ENCODE assay signal across 8 cellular contexts in the genomic region with DNA sequence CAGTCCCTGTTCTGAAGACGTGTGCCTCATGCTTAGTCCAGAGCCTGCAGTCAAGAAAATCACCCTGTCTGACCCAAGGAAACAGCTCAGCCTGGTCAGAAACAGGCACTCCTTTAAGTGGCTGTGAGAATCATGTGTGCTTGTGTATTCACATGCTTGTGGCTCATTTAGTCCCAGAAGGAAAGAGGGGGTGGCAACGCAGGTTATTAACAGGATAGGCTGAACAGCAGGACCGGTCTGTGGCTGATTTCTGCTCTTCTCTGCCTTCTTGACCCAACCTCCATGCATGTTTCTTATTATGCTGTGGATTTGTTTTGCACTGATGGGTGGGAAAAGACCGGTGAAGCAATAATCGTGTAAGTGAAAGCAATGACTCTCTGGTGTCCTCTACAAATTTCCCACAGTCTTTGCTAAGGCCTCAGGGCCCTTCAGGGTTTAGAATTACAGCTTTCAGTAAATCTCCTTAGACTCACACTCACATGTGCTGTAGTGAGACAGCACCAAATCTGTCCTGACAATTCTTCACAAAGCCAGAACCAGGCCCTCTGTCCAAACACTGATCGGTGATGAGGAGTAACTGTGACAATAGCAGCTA.
DNase-seq lines count a peak whose midpoint lies in the region; ATAC-seq, FAIRE-seq and TF ChIP-seq lines count a peak whose summit lies in the region.

No MANE protein-coding gene starts in this region.

- WGBS in pancreas, 2 donors = 83% methylated on average over 6 of the region's 6 CpGs

- no peaks in the 10 kb centered on the region for H3K27me3 ChIP-seq in brain microvascular endothelial cell (replicated peaks)
- H3K27me3 ChIP-seq in pancreas = no peaks in the 10 kb centered on the region

- no peak for FAIRE-seq in pancreas (lab: Jason Lieb, UNC)

- H3K27ac ChIP-seq in brain microvascular endothelial cell (no peak overlapping the region), pancreas (no peak overlapping the region)

- ATAC-seq in HG03045 (IDR thresholded peaks at IDR 0.05; ENCODE audit: unreplicated experiment) (peak; percentile 36), pancreas (peak in 3 of 4 donors; percentile 28 to 46 (median 29)), GM21367 (IDR thresholded peaks at IDR 0.05; ENCODE audit: unreplicated experiment) (no peak), HG03521 (IDR thresholded peaks at IDR 0.05; ENCODE audit: unreplicated experiment) (no peak), GM18858 (IDR thresholded peaks at IDR 0.05; ENCODE audit: unreplicated experiment) (no peak)

- DNase-seq in GM04503 (ENCODE audit: low read depth) (peak; percentile 67), brain microvascular endothelial cell (peak; percentile 40), pancreas (no peak)
- no peak for DNase-seq in activated CD8-positive, alpha-beta memory T cell treated with anti-CD3 and anti-CD28 coated beads, Interleukin-2, amount 50 U/mL, for 48 hours

- intact Hi-C loops in pancreas (cut with DNase I) = no loop called here

- H3K4me1 ChIP-seq in pancreas = no peaks in the 10 kb centered on the region

- in situ Hi-C loops in brain microvascular endothelial cell (cut with HindIII; ENCODE audit: low pct_ligation_motif_present, low sequenced_read_pairs) = loop anchor here (25.0 kb wide), 1 partner anchor 338 kb away; no protein-coding TSS in a partner anchor

- H3K4me3 ChIP-seq in brain microvascular endothelial cell (ENCODE audit: low read depth, low read length) (no peak overlapping the region), pancreas (no peak overlapping the region)

- no peak for TF ChIP-seq CTCF in brain microvascular endothelial cell (IDR thresholded peaks at IDR 0.05; ENCODE audit: low read depth, low read length, missing control alignments)
- no peak for TF ChIP-seq CTCF in pancreas (IDR thresholded peaks at IDR 0.05)

- no peaks in the 10 kb centered on the region for H3K36me3 ChIP-seq in brain microvascular endothelial cell (replicated peaks)
- H3K36me3 ChIP-seq in pancreas = no peaks in the 10 kb centered on the region

- H3K9me3 ChIP-seq in pancreas = no peaks in the 10 kb centered on the region

Comparison
In these comparisons a context has a peak if more than half of its experiments do, and no peak if none do; other contexts are left out.
1. DNase-seq: peak in GM04503 (single experiment) and brain microvascular endothelial cell (single experiment); none in pancreas (0 of 6) and activated CD8-positive, alpha-beta memory T cell treated with anti-CD3 and anti-CD28 coated beads, Interleukin-2, amount 50 U/mL, for 48 hours (single experiment).
2. ATAC-seq: peak in HG03045 (single experiment) and pancreas (3 of 4); none in GM21367 (single experiment), HG03521 (single experiment) and GM18858 (single experiment).